Comparison of ENCODE assay signal across 22 cellular contexts in genomic region chr17:70086468-70086867, GRCh38. TPM values are rescaled to one million over a fixed set of nuclear protein-coding genes. Genes with fewer than 3 reads are reported as not detected.
DNase-seq lines count a peak whose midpoint lies in the region; ATAC-seq, FAIRE-seq and TF ChIP-seq lines count a peak whose summit lies in the region.
"Had no signal": no experiment of that assay in that cellular context is flagged by ENCODE, and none has a peak within 500 bp of the region (broad histone marks: within the 10 kb centered on the region; RNA-seq: fewer than 3 reads in every experiment).

No MANE protein-coding gene starts in this region.

- H3K27me3 ChIP-seq in endothelial cell of umbilical vein (ENCODE audit: control insufficient read depth in 2 of 2, insufficient read depth in 2 of 2, low read length in 2 of 2) (no peaks in the 10 kb centered on the region), thyroid gland (no peaks in the 10 kb centered on the region), lower lobe of right lung (ENCODE audit: low read depth) (no peaks in the 10 kb centered on the region)
- H3K27me3 ChIP-seq: BE2C had no signal

- intact Hi-C loops in endothelial cell of umbilical vein (cut with micrococcal nuclease) (no loop called here), thyroid gland (cut with DNase I) (no loop called here), lower lobe of right lung (cut with DNase I) (no loop called here)

- no peaks in the 10 kb centered on the region for H3K27me3 Mint-ChIP-seq in T-cell
- H3K27me3 Mint-ChIP-seq: CD4-positive, CD25-positive, alpha-beta regulatory T cell had no signal

- no peaks in the 10 kb centered on the region for H4K20me1 ChIP-seq in endothelial cell of umbilical vein (replicated peaks; ENCODE audit: control insufficient read depth, extremely low read depth, insufficient read depth, low read length)

- H2AFZ ChIP-seq in endothelial cell of umbilical vein (ENCODE audit: low read depth, low read length) = no peak overlapping the region
- H2AFZ ChIP-seq: GM23338 had no signal

- 26 to 29% methylated on average over 2 of the region's 2 CpGs for WGBS in thyroid gland, 2 donors

- no peaks in the 10 kb centered on the region for H3K9me3 ChIP-seq in endothelial cell of umbilical vein (replicated peaks; ENCODE audit: control insufficient read depth, insufficient read depth, low read length)
- H3K9me3 ChIP-seq in thyroid gland = no peaks in the 10 kb centered on the region
- H3K9me3 ChIP-seq in lower lobe of right lung = no peaks in the 10 kb centered on the region
- H3K9me3 ChIP-seq: BE2C, Caco-2 had no signal

- H3K4me2 ChIP-seq in endothelial cell of umbilical vein (ENCODE audit: insufficient read depth, low read length) = no peak overlapping the region
- H3K4me2 ChIP-seq: GM23338 had no signal

- TF ChIP-seq CTCF in endothelial cell of umbilical vein (IDR thresholded peaks at IDR 0.05; ENCODE audit: extremely low read depth in 1 of 2, insufficient read depth in 1 of 2, low read depth in 1 of 2, low read length in 2 of 2) = no peak
- TF ChIP-seq CTCF in thyroid gland (IDR thresholded peaks at IDR 0.05) = no peak
- TF ChIP-seq CTCF in lower lobe of right lung (IDR thresholded peaks at IDR 0.05) = no peak

- TF ChIP-seq POLR2A in endothelial cell of umbilical vein (IDR thresholded peaks at IDR 0.05; ENCODE audit: low read depth, low read length) (no peak), thyroid gland (IDR thresholded peaks at IDR 0.05) (no peak)

- H3K9ac ChIP-seq in endothelial cell of umbilical vein (replicated peaks; ENCODE audit: extremely low read depth, insufficient read depth, low read length) = no peak overlapping the region

- H3K4me1 Mint-ChIP-seq in T-cell = no peaks in the 10 kb centered on the region
- H3K4me1 Mint-ChIP-seq: CD4-positive, CD25-positive, alpha-beta regulatory T cell; CD8-positive, alpha-beta memory T cell had no signal

- DNase-seq in HS-5 (ENCODE audit: low read depth) (peak; percentile 4), endothelial cell of umbilical vein (ENCODE audit: low read depth, low spot score) (peak; percentile 42), iris pigment epithelial cell (ENCODE audit: low read depth) (peak; percentile 68), thyroid gland (no peak), lower lobe of right lung (no peak), COR-L47 (lab: John Stamatoyannopoulos, UW) (no peak), T-cell (no peak)
- DNase-seq: ACHN; BE2C; C1 segment of cervical spinal cord; Caco-2; CD4-positive, CD25-positive, alpha-beta regulatory T cell; CD8-positive, alpha-beta memory T cell; GF-D8; HFFc6 had no signal

- no peaks in the 10 kb centered on the region for H3K9me1 ChIP-seq in endothelial cell of umbilical vein (replicated peaks; ENCODE audit: control insufficient read depth, extremely low read depth, insufficient read depth, low read length)

- POLR2A ChIA-PET in endothelial cell of umbilical vein (lab: Charles Lee) = no interaction called here
- POLR2A ChIA-PET in T-cell (lab: Charles Lee) = no interaction called here

- CTCF ChIA-PET in endothelial cell of umbilical vein (lab: Charles Lee) (no interaction called here), T-cell (lab: Charles Lee) (no interaction called here)

- ATAC-seq in lower lobe of right lung = no peak
- ATAC-seq in HG03108 (IDR thresholded peaks at IDR 0.05; ENCODE audit: unreplicated experiment) = no peak
- no peak for ATAC-seq in T-cell (replicated peaks in 1 of 4)
- ATAC-seq: GM23338, HCT116 had no signal

- H3K4me1 ChIP-seq in endothelial cell of umbilical vein (ENCODE audit: control insufficient read depth, extremely low read depth, insufficient read depth, low read length) = peaks cover 9% of the 10 kb centered on the region
- peaks cover 31 to 37% of the 10 kb centered on the region in 2 donors for H3K4me1 ChIP-seq in thyroid gland
- no peaks in the 10 kb centered on the region for H3K4me1 ChIP-seq in lower lobe of right lung
- H3K4me1 ChIP-seq: BE2C had no signal

- no peak overlapping the region for H3K27ac Mint-ChIP-seq in T-cell
- H3K27ac Mint-ChIP-seq: CD4-positive, CD25-positive, alpha-beta regulatory T cell; CD8-positive, alpha-beta memory T cell; GM23338; HFFc6 had no signal

- H3K4me3 ChIP-seq in endothelial cell of umbilical vein (replicated peaks in 1 of 3; ENCODE audit: insufficient read depth in 1 of 3, low read depth in 1 of 3, low read length in 3 of 3) = no peak overlapping the region
- no peak overlapping the region for H3K4me3 ChIP-seq in thyroid gland (replicated peaks in 1 of 3)
- no peak overlapping the region for H3K4me3 ChIP-seq in lower lobe of right lung
- H3K4me3 ChIP-seq: GM23338 had no signal

- H3K4me3 Mint-ChIP-seq in T-cell = no peak overlapping the region
- H3K4me3 Mint-ChIP-seq: CD4-positive, CD25-positive, alpha-beta regulatory T cell; CD8-positive, alpha-beta memory T cell; GM23338; HFFc6 had no signal

- no peaks in the 10 kb centered on the region for H3K79me2 ChIP-seq in endothelial cell of umbilical vein (ENCODE audit: control insufficient read depth, insufficient read depth, low read length)

- no peak overlapping the region for H3K27ac ChIP-seq in endothelial cell of umbilical vein (ENCODE audit: insufficient read depth, low read depth, low read length)
- peak overlapping the region; percentile 27 to 68 (median 34) for H3K27ac ChIP-seq in thyroid gland
- no peak overlapping the region for H3K27ac ChIP-seq in lower lobe of right lung

- no peaks in the 10 kb centered on the region for H3K36me3 Mint-ChIP-seq in T-cell
- H3K36me3 Mint-ChIP-seq: CD4-positive, CD25-positive, alpha-beta regulatory T cell; CD8-positive, alpha-beta memory T cell had no signal

- dilution Hi-C loops in endothelial cell of umbilical vein (cut with MboI; ENCODE audit: extremely low pct_ligation_motif_present, low sequenced_read_pairs) = no loop called here

- FAIRE-seq in endothelial cell of umbilical vein (lab: Jason Lieb, UNC) = peak; percentile 71
- FAIRE-seq: A204.1, D721Med, H54 had no signal

- H3K9me3 Mint-ChIP-seq in T-cell = peaks cover 0 to 3% (median 0%) of the 10 kb centered on the region in 3 donors
- H3K9me3 Mint-ChIP-seq: CD8-positive, alpha-beta memory T cell; GM23338; HFFc6 had no signal

- no TSS peak for BruUV-seq in endothelial cell of umbilical vein (replicated peaks; lab: Mats Ljungman, UMichigan)

- no peaks in the 10 kb centered on the region for H3K36me3 ChIP-seq in endothelial cell of umbilical vein (ENCODE audit: control insufficient read depth in 2 of 2, extremely low read depth in 1 of 2, insufficient read depth in 2 of 2, low read length in 2 of 2)
- no peaks in the 10 kb centered on the region for H3K36me3 ChIP-seq in thyroid gland
- H3K36me3 ChIP-seq in lower lobe of right lung = no peaks in the 10 kb centered on the region
- H3K36me3 ChIP-seq: BE2C had no signal

TF ChIP-seq in endothelial cell of umbilical vein, 7 proteins besides CTCF, POLR2A, EP300 and RAD21:
- TF ChIP-seq POLR2AphosphoS5 (IDR thresholded peaks at IDR 0.05; ENCODE audit: insufficient read depth, low read depth, low read length) (no peak), FOS (IDR thresholded peaks at IDR 0.05; ENCODE audit: borderline replicate concordance, insufficient read depth, low read length) (no peak), EZH2 (IDR thresholded peaks at IDR 0.05; ENCODE audit: borderline replicate concordance, low read depth, low read length, severe bottlenecking) (no peak), MAX (IDR thresholded peaks at IDR 0.05; ENCODE audit: insufficient read depth, insufficient read length) (no peak), JUN (IDR thresholded peaks at IDR 0.05; ENCODE audit: borderline replicate concordance, insufficient read depth, insufficient read length, low read depth) (no peak), MYC (IDR thresholded peaks at IDR 0.05; ENCODE audit: low read depth, low read length) (no peak), GATA2 (IDR thresholded peaks at IDR 0.05; ENCODE audit: insufficient read depth, insufficient read length, low read depth, low read length) (no peak)
TF ChIP-seq in endothelial cell of umbilical vein: peak in this region for 0.

RNA-seq across cellular contexts. Expression of gene KCNJ16, which starts 11.4 kb away (rescaled TPM):
- not detected in 2 replicates for total RNA-seq in endothelial cell of umbilical vein
- polyA plus RNA-seq in endothelial cell of umbilical vein = 0.07 and 0.08 TPM in 2 replicates
- 0.01 and 0.06 TPM in 2 replicates for polyA plus RNA-seq in endothelial cell of umbilical vein (2011; cell fraction: cytosol; rRNA removed)
- polyA plus RNA-seq in endothelial cell of umbilical vein (2011; cell fraction: nucleus; rRNA removed) = 0.10 and 0.20 TPM in 2 replicates
- polyA plus RNA-seq in endothelial cell of umbilical vein (2012) = 0.05 and 0.14 TPM in 2 replicates
- not detected in 2 replicates for polyA minus RNA-seq in endothelial cell of umbilical vein
- polyA minus RNA-seq in endothelial cell of umbilical vein (2011; cell fraction: cytosol; rRNA and poly(A)+ RNA removed) = not detected
- polyA minus RNA-seq in endothelial cell of umbilical vein (2011; cell fraction: nucleus; rRNA and poly(A)+ RNA removed) = 0.34 TPM in 1 of 2 replicates, not detected in the other
- total RNA-seq in thyroid gland = 100 to 1,000 TPM; 296 to 403 (median 324) TPM
- 0.62 TPM for total RNA-seq in lower lobe of right lung
- not detected for total RNA-seq in T-cell
- total RNA-seq: CD4-positive, CD25-positive, alpha-beta regulatory T cell; CD8-positive, alpha-beta memory T cell; GM23338; HFFc6; HT-29 had no signal
- polyA plus RNA-seq: CD4-positive, CD25-positive, alpha-beta regulatory T cell; CD8-positive, alpha-beta memory T cell; GM23338 had no signal

Comparison
In these comparisons a context has a peak if more than half of its experiments do, and no peak if none do; other contexts are left out.
1. DNase-seq: peak in HS-5 (single experiment), endothelial cell of umbilical vein (single experiment) and iris pigment epithelial cell (single experiment); none in thyroid gland (0 of 2), lower lobe of right lung (single experiment), COR-L47 (single experiment) and T-cell (0 of 34).
2. H3K27ac ChIP-seq: peak in thyroid gland (3 of 3); none in endothelial cell of umbilical vein (single experiment) and lower lobe of right lung (single experiment).
3. RNA of gene KCNJ16, which starts 11.4 kb away (total RNA-seq): 296 to 403 TPM in thyroid gland; 0.62 TPM in lower lobe of right lung (single experiment), not detected in endothelial cell of umbilical vein and not detected in T-cell; every median in the first group is over 100 times any median in the second.